Comparison of ENCODE assay signal across 1 cellular context in genomic region chr3:44184319-44184953, GRCh38.
TF ChIP-seq lines count a peak whose summit lies in the region.

No MANE protein-coding gene starts in this region.

TF ChIP-seq in GM23338, 12 proteins besides CTCF, POLR2A, EP300 and RAD21 (continued from another document):
- TF ChIP-seq, protein P1, sequence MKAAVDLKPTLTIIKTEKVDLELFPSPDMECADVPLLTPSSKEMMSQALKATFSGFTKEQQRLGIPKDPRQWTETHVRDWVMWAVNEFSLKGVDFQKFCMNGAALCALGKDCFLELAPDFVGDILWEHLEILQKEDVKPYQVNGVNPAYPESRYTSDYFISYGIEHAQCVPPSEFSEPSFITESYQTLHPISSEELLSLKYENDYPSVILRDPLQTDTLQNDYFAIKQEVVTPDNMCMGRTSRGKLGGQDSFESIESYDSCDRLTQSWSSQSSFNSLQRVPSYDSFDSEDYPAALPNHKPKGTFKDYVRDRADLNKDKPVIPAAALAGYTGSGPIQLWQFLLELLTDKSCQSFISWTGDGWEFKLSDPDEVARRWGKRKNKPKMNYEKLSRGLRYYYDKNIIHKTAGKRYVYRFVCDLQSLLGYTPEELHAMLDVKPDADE (IDR thresholded peaks at IDR 0.05), result no peak
- no peak for TF ChIP-seq EZH2phosphoT487 (IDR thresholded peaks at IDR 0.05; ENCODE audit: unreplicated experiment)
- no peak for TF ChIP-seq STAT1 (IDR thresholded peaks at IDR 0.05; ENCODE audit: unreplicated experiment)
